ENCODE assay signal across 23 cellular contexts in the genomic region with DNA sequence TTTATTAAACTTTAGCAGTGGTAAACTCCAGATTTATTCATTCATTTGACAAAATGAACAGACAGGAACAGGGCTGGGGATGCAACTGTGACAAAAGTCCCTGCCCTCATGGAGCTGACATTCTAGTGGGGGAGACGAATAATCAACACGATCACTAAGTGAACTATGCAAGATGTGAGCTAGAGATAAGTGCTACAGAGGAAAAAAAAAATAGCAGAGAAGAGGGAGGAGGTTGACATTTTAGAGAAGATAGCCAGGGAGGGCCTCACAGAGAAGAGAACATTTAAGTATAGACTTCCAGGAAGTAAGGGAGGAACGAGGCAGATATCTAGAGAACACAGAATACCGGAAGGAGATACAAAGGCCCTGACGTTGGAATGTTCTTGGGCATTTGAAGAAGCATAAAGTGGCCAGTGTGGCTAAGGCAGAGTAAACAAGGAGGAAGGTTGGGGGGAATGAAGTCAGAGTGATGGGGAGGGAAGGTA.
"Had no signal": no experiment of that assay in that cellular context is flagged by ENCODE, and none has a peak within 500 bp of the region (broad histone marks: within the 10 kb centered on the region; RNA-seq: fewer than 3 reads in every experiment).

No MANE protein-coding gene starts in this region.

- H3K27me3 Mint-ChIP-seq: activated CD4-positive, alpha-beta memory T cell treated with anti-CD3 and anti-CD28 coated beads for 36 hours; activated CD4-positive, alpha-beta T cell treated with anti-CD3 and anti-CD28 coated beads, Interleukin-2, amount 10 ng/mL, durations not matched to agents 24 days and 14 days; dendritic cell treated with granulocyte-macrophage colony-stimulating factor and Interleukin-4, amounts not matched to agents 40 ng/mL and 50 ng/mL, for 4 days; natural killer cell treated with Interleukin-12 subunit alpha and Interleukin-12 subunit beta and Interleukin-15 and Interleukin-18, amount 100 ng/mL, for 72 hours had no signal

- H3K27ac Mint-ChIP-seq: activated CD4-positive, alpha-beta memory T cell treated with anti-CD3 and anti-CD28 coated beads for 36 hours; activated CD4-positive, alpha-beta T cell treated with anti-CD3 and anti-CD28 coated beads, Interleukin-2, amount 10 ng/mL, durations not matched to agents 24 days and 14 days; activated naive CD4-positive, alpha-beta T cell treated with anti-CD3 and anti-CD28 coated beads, Interleukin-2, amount 50 U/mL, for 72 hours; activated T-helper 1 cell treated with anti-CD3 and anti-CD28 coated beads, Interleukin-12 subunit alpha, Interleukin-12 subunit beta, Interleukin-2, Interleukin-4 antibody, amounts not matched to agents 30 ng/mL and 10 ng/mL and 1 ng/mL, durations not matched to agents 14 hours and 24 hours and 36 hours; dendritic cell treated with granulocyte-macrophage colony-stimulating factor and Interleukin-4, amounts not matched to agents 40 ng/mL and 50 ng/mL, for 4 days; endodermal cell; natural killer cell treated with Interleukin-12 subunit alpha and Interleukin-12 subunit beta and Interleukin-15 and Interleukin-18, amount 100 ng/mL, for 72 hours; T-helper 1 cell treated with Interleukin-12 subunit alpha and Interleukin-12 subunit beta and Interleukin-4 antibody, amounts not matched to agents 30 μg/mL and 1 μg/mL, for 36 hours had no signal

- ATAC-seq: activated CD4-positive, CD25-positive, alpha-beta regulatory T cell treated with anti-CD3 and anti-CD28 coated beads, Interleukin-2, amount 50 U/mL, for 24 hours; activated naive CD4-positive, alpha-beta T cell treated with anti-CD3 and anti-CD28 coated beads, Interleukin-2, amount 50 U/mL, for 72 hours; left lung; natural killer cell treated with Interleukin-12 subunit alpha and Interleukin-12 subunit beta and Interleukin-15 and Interleukin-18, amount 100 ng/mL, for 72 hours had no signal

- H3K4me1 Mint-ChIP-seq: endodermal cell had no signal

- DNase-seq: activated CD4-positive, alpha-beta memory T cell treated with anti-CD3 and anti-CD28 coated beads for 36 hours; activated CD4-positive, alpha-beta T cell treated with anti-CD3 and anti-CD28 coated beads, Interleukin-2, amount 10 ng/mL, durations not matched to agents 24 days and 14 days; activated CD8-positive, alpha-beta memory T cell treated with anti-CD3 and anti-CD28 coated beads, Interleukin-2, amount 50 U/mL, for 4 hours; activated gamma-delta T cell treated with Interleukin-2 at 50 U/mL for 16 hours; activated T-cell treated with anti-CD3 and anti-CD28 coated beads, Interleukin-2, amount 50 U/mL, for 1 hour; central memory CD4-positive, alpha-beta T cell; endodermal cell; esophagus squamous epithelium; kidney glomerular epithelial cell; left lung; lower lobe of right lung; mesenchymal stem cell; posterior cingulate gyrus; right cardiac atrium; spleen; stimulated activated naive CD4-positive, alpha-beta T cell; tibial artery had no signal

- H3K4me3 Mint-ChIP-seq: activated CD4-positive, alpha-beta memory T cell treated with anti-CD3 and anti-CD28 coated beads for 36 hours; activated CD4-positive, alpha-beta T cell treated with anti-CD3 and anti-CD28 coated beads, Interleukin-2, amount 10 ng/mL, durations not matched to agents 24 days and 14 days; activated T-helper 1 cell treated with anti-CD3 and anti-CD28 coated beads, Interleukin-12 subunit alpha, Interleukin-12 subunit beta, Interleukin-2, Interleukin-4 antibody, amounts not matched to agents 30 ng/mL and 10 ng/mL and 1 ng/mL, durations not matched to agents 14 hours and 24 hours and 36 hours; dendritic cell treated with granulocyte-macrophage colony-stimulating factor and Interleukin-4, amounts not matched to agents 40 ng/mL and 50 ng/mL, for 4 days; endodermal cell; natural killer cell treated with Interleukin-12 subunit alpha and Interleukin-12 subunit beta and Interleukin-15 and Interleukin-18, amount 100 ng/mL, for 72 hours; T-helper 1 cell treated with Interleukin-12 subunit alpha and Interleukin-12 subunit beta and Interleukin-4 antibody, amounts not matched to agents 30 μg/mL and 1 μg/mL, for 36 hours had no signal

- H3K9me3 Mint-ChIP-seq: activated CD4-positive, alpha-beta memory T cell treated with anti-CD3 and anti-CD28 coated beads for 36 hours; dendritic cell treated with granulocyte-macrophage colony-stimulating factor and Interleukin-4, amounts not matched to agents 40 ng/mL and 50 ng/mL, for 4 days; endodermal cell; natural killer cell treated with Interleukin-12 subunit alpha and Interleukin-12 subunit beta and Interleukin-15 and Interleukin-18, amount 100 ng/mL, for 72 hours; T-helper 1 cell treated with Interleukin-12 subunit alpha and Interleukin-12 subunit beta and Interleukin-4 antibody, amounts not matched to agents 30 μg/mL and 1 μg/mL, for 36 hours had no signal
